ENCODE assay signal across 8 cellular contexts in genomic region chrX:64976673-64977040, GRCh38. TPM values are rescaled to one million over a fixed set of nuclear protein-coding genes. Genes with fewer than 3 reads are reported as not detected.
DNase-seq lines count a peak whose midpoint lies in the region; ATAC-seq, FAIRE-seq and TF ChIP-seq lines count a peak whose summit lies in the region.

No MANE protein-coding gene starts in this region.

- H2AFZ ChIP-seq in HCT116 (ENCODE audit: low read depth, low read length, poor library complexity, severe bottlenecking) (no peak overlapping the region), PC-3 (ENCODE audit: low read length) (peak overlapping the region; percentile 97)

- no peaks in the 10 kb centered on the region for H3K79me2 ChIP-seq in HCT116 (ENCODE audit: insufficient read depth, low read length)
- peaks cover 26% of the 10 kb centered on the region for H3K79me2 ChIP-seq in PC-3 (ENCODE audit: low read length)

- no TSS peak for BruUV-seq in HCT116 (replicated peaks; lab: Mats Ljungman, UMichigan)
- no TSS peak for BruUV-seq in PC-3 (replicated peaks; lab: Mats Ljungman, UMichigan)

- RAD21 ChIA-PET in HCT116 (lab: Charles Lee; ENCODE audit: low non-redundant PET in 1 of 2, low total read pairs in 2 of 2, uncharacterized antibody in 2 of 2, unreplicated experiment in 2 of 2) = no interaction called here

- no peaks in the 10 kb centered on the region for H4K20me1 ChIP-seq in HCT116 (ENCODE audit: insufficient read depth)
- no peaks in the 10 kb centered on the region for H4K20me1 ChIP-seq in PC-3 (ENCODE audit: low read length)

- no peak for TF ChIP-seq RAD21 in HCT116 (IDR thresholded peaks at IDR 0.05; ENCODE audit: low read depth)

- TF ChIP-seq POLR2A in HCT116 (IDR thresholded peaks at IDR 0.05; ENCODE audit: borderline replicate concordance, extremely low read depth, insufficient read depth, insufficient read length) = no peak
- no peak for TF ChIP-seq POLR2A in spleen (IDR thresholded peaks at IDR 0.05)

- H3K4me2 ChIP-seq in HCT116 (ENCODE audit: low read length) (peak overlapping the region; percentile 81), PC-3 (ENCODE audit: low read length) (peak overlapping the region; percentile 91)

- no peaks in the 10 kb centered on the region for H3K9me3 ChIP-seq in HCT116 (ENCODE audit: control insufficient read depth in 1 of 2, insufficient read depth in 1 of 2, low read depth in 1 of 2, low read length in 2 of 2)
- H3K9me3 ChIP-seq in PC-3 (ENCODE audit: low read length) = no peaks in the 10 kb centered on the region
- no peaks in the 10 kb centered on the region for H3K9me3 ChIP-seq in spleen

- intact Hi-C loops in HCT116 (cut with micrococcal nuclease) (loop anchor here (5.0 kb wide), 1 partner anchor 61 kb away; no protein-coding TSS in a partner anchor), PC-3 (cut with micrococcal nuclease) (loop anchor here (1.0 to 5.0 kb wide), 2 partner anchors 58 to 221 kb away; partner anchors contain the start of gene ZC3H12B), spleen (cut with DNase I; ENCODE audit: low total_unique reads) (no loop called here)

- POLR2A ChIA-PET in HCT116 (lab: Charles Lee) = no interaction called here
- POLR2A ChIA-PET in PC-3 (lab: Charles Lee; ENCODE audit: unreplicated experiment) = no interaction called here

- WGBS in spleen, 5 donors = 2 to 37% (median 4%) methylated on average over 11 of the region's 11 CpGs

- H3K4me1 ChIP-seq in HCT116 (ENCODE audit: control insufficient read depth in 1 of 2, insufficient read depth in 2 of 2, low read length in 2 of 2) = peaks cover 0 to 14% of the 10 kb centered on the region in 2 experiments; a peak in 2 of 4 replicates
- peaks cover 8% of the 10 kb centered on the region for H3K4me1 ChIP-seq in PC-3 (ENCODE audit: insufficient read depth, low read length)
- H3K4me1 ChIP-seq in spleen = peaks cover 0 to 8% (median 2%) of the 10 kb centered on the region in 6 donors

- CTCF ChIA-PET in HCT116 (lab: Charles Lee) = no interaction called here
- CTCF ChIA-PET in PC-3 (lab: Charles Lee) = interaction anchor here (0.7 kb wide), 1 partner anchor 57 kb away, joined by 4 read pairs; no protein-coding TSS in a partner anchor

- H3K9me2 ChIP-seq in HCT116 (ENCODE audit: insufficient read depth) = no peaks in the 10 kb centered on the region
- no peaks in the 10 kb centered on the region for H3K9me2 ChIP-seq in PC-3 (replicated peaks; ENCODE audit: low read length)

- DNase-seq in GM18507 (ENCODE audit: extremely low spot score, insufficient read length, low read depth) = no peak
- no peak for DNase-seq in HCT116 (ENCODE audit: low read depth, low spot score)
- DNase-seq in PC-3 = no peak
- DNase-seq in fibroblast of villous mesenchyme (ENCODE audit: low read depth) = no peak
- DNase-seq in spleen = no peak
- no peak for DNase-seq in NCI-H748 treated with DMSO at 0.1 percent for 48 hours (lab: John Stamatoyannopoulos, UW)
- no peak for DNase-seq in AML-193 (lab: John Stamatoyannopoulos, UW)
- no peak for DNase-seq in NCI-H748 (lab: John Stamatoyannopoulos, UW; ENCODE audit: unreplicated experiment)

- TF ChIP-seq CTCF in HCT116 (IDR thresholded peaks at IDR 0.05 in 2 of 3, conservative IDR thresholded peaks at IDR 0.05 in 1 of 3; ENCODE audit: borderline replicate concordance in 1 of 3, insufficient read depth in 1 of 3, low read depth in 2 of 3, low read length in 2 of 3) = no peak
- TF ChIP-seq CTCF in PC-3 (conservative IDR thresholded peaks at IDR 0.05; ENCODE audit: low read depth, low read length) = no peak
- no peak for TF ChIP-seq CTCF in fibroblast of villous mesenchyme (IDR thresholded peaks at IDR 0.05; ENCODE audit: insufficient read depth, low read depth, low read length)
- no peak for TF ChIP-seq CTCF in spleen (IDR thresholded peaks at IDR 0.05 in 8 of 11, conservative IDR thresholded peaks at IDR 0.05 in 3 of 11)

- H3K27me3 ChIP-seq in HCT116 (ENCODE audit: insufficient read depth, low read length) (no peaks in the 10 kb centered on the region), PC-3 (ENCODE audit: low read length) (no peaks in the 10 kb centered on the region), spleen (replicated peaks in 1 of 7) (no peaks in the 10 kb centered on the region)

- peak; percentile 7; the same call in 1 of the 2 replicates for ATAC-seq in HCT116
- peak; percentile 3; the same call in 1 of the 2 replicates for ATAC-seq in PC-3

- H3K9ac ChIP-seq in HCT116 (ENCODE audit: low read length) (no peak overlapping the region), PC-3 (ENCODE audit: low read length) (no peak overlapping the region)

- no peak overlapping the region for H3K27ac ChIP-seq in HCT116 (ENCODE audit: low read depth, low read length)
- H3K27ac ChIP-seq in PC-3 (ENCODE audit: low read length) = no peak overlapping the region
- peak overlapping the region in 2 of 8 donors; percentile 43 to 66 for H3K27ac ChIP-seq in spleen

- no peaks in the 10 kb centered on the region for H3F3A ChIP-seq in PC-3 (ENCODE audit: low read length, unreplicated experiment)

- peak overlapping the region in 1 of 2 experiments; percentile 70; a peak in 1 of 4 replicates for H3K4me3 ChIP-seq in HCT116 (replicated peaks in 1 of 2; ENCODE audit: low read depth in 1 of 2, low read length in 2 of 2)
- H3K4me3 ChIP-seq in PC-3 (ENCODE audit: low read length) = peak overlapping the region; percentile 85
- peak overlapping the region; percentile 40 for H3K4me3 ChIP-seq in fibroblast of villous mesenchyme (ENCODE audit: low read depth, low read length)
- peak overlapping the region; percentile 27 to 78 (median 54) for H3K4me3 ChIP-seq in spleen

- no peaks in the 10 kb centered on the region for H3K36me3 ChIP-seq in HCT116 (ENCODE audit: control insufficient read depth in 1 of 2, insufficient read depth in 2 of 2, low read length in 2 of 2)
- no peaks in the 10 kb centered on the region for H3K36me3 ChIP-seq in PC-3 (ENCODE audit: low read depth, low read length)
- no peaks in the 10 kb centered on the region for H3K36me3 ChIP-seq in spleen

- peak; percentile 33 for FAIRE-seq in GM18507 (lab: Jason Lieb, UNC)

TF ChIP-seq in HCT116, 20 proteins besides CTCF, POLR2A, EP300 and RAD21 (continues in another document):
- TF ChIP-seq ATF3 (IDR thresholded peaks at IDR 0.05) (no peak), EZH2phosphoT487 (IDR thresholded peaks at IDR 0.05; ENCODE audit: borderline replicate concordance) (no peak), POLR2AphosphoS5 (IDR thresholded peaks at IDR 0.05; ENCODE audit: low read depth, low read length) (no peak), SIN3A (IDR thresholded peaks at IDR 0.05; ENCODE audit: low read depth) (no peak), ELF1 (IDR thresholded peaks at IDR 0.05; ENCODE audit: borderline replicate concordance, low read depth) (no peak), CEBPB (IDR thresholded peaks at IDR 0.05; ENCODE audit: low read depth) (no peak), YY1 (IDR thresholded peaks at IDR 0.05; ENCODE audit: extremely low read depth, insufficient replicate concordance, low read depth, low read length) (no peak), EGR1 (IDR thresholded peaks at IDR 0.05; ENCODE audit: low read depth) (no peak), ZFX (IDR thresholded peaks at IDR 0.05) (no peak), SP1 (IDR thresholded peaks at IDR 0.05; ENCODE audit: low read depth) (no peak), FOSL1 (IDR thresholded peaks at IDR 0.05; ENCODE audit: low read depth) (no peak), EZH2 (IDR thresholded peaks at IDR 0.05) (no peak), SRF (IDR thresholded peaks at IDR 0.05; ENCODE audit: low read depth) (no peak), JUND (IDR thresholded peaks at IDR 0.05) (no peak)
- TF ChIP-seq, protein P1, sequence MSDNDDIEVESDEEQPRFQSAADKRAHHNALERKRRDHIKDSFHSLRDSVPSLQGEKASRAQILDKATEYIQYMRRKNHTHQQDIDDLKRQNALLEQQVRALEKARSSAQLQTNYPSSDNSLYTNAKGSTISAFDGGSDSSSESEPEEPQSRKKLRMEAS (IDR thresholded peaks at IDR 0.05) = no peak
- TF ChIP-seq, protein P2, sequence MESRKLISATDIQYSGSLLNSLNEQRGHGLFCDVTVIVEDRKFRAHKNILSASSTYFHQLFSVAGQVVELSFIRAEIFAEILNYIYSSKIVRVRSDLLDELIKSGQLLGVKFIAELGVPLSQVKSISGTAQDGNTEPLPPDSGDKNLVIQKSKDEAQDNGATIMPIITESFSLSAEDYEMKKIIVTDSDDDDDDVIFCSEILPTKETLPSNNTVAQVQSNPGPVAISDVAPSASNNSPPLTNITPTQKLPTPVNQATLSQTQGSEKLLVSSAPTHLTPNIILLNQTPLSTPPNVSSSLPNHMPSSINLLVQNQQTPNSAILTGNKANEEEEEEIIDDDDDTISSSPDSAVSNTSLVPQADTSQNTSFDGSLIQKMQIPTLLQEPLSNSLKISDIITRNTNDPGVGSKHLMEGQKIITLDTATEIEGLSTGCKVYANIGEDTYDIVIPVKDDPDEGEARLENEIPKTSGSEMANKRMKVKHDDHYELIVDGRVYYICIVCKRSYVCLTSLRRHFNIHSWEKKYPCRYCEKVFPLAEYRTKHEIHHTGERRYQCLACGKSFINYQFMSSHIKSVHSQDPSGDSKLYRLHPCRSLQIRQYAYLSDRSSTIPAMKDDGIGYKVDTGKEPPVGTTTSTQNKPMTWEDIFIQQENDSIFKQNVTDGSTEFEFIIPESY (IDR thresholded peaks at IDR 0.05; ENCODE audit: extremely low read depth, insufficient replicate concordance, low read length) = no peak

RNA-seq across cellular contexts. Expression of gene ZC4H2, which starts 0.4 kb away (rescaled TPM):
- 8.8 TPM for total RNA-seq in HCT116 (2021; ENCODE audit: unreplicated experiment)
- polyA plus RNA-seq in HCT116 (2012) = 6.2 and 8.5 TPM in 2 replicates
- 11.8 and 12.3 TPM in 2 replicates for total RNA-seq in PC-3 (2014; rRNA removed)
- total RNA-seq in fibroblast of villous mesenchyme = 3.9 and 4.7 TPM in 2 replicates
- 10 to 100 TPM in 2 of 7 donors, 1 to 10 TPM in 5; 6.8 to 16.9 (median 8.5) TPM for total RNA-seq in spleen
- 1 to 10 TPM; 4.2 to 4.8 (median 4.2) TPM for polyA plus RNA-seq in spleen

RNA-seq across cellular contexts. Expression of gene ZC3H12B, which starts 58.0 kb away (rescaled TPM):
- total RNA-seq in HCT116 (2021; ENCODE audit: unreplicated experiment) = 0.69 TPM
- 0.12 and 0.31 TPM in 2 replicates for polyA plus RNA-seq in HCT116 (2012)
- total RNA-seq in PC-3 (2014; rRNA removed) = 0.17 TPM in 1 of 2 replicates, not detected in the other
- total RNA-seq in fibroblast of villous mesenchyme = 0.43 and 0.64 TPM in 2 replicates
- total RNA-seq in spleen = 1 to 10 TPM in 5 of 7 donors, under 1 TPM in 2; 0.52 to 2.2 (median 1.1) TPM
- polyA plus RNA-seq in spleen = under 1 TPM; 0.22 to 0.26 (median 0.23) TPM
